ENCODE assay signal across 27 cellular contexts in genomic region chr21:29243188-29243587, GRCh38.
"Had no signal": no experiment of that assay in that cellular context is flagged by ENCODE, and none has a peak within 500 bp of the region (broad histone marks: within the 10 kb centered on the region; RNA-seq: fewer than 3 reads in every experiment).

No MANE protein-coding gene starts in this region.

- H3K9me3 Mint-ChIP-seq: dendritic cell treated with granulocyte-macrophage colony-stimulating factor and Interleukin-4, amounts not matched to agents 40 ng/mL and 50 ng/mL, for 4 days; effector memory CD8-positive, alpha-beta T cell; endodermal cell had no signal

- H3K4me1 ChIP-seq: colonic mucosa, gastrocnemius medialis had no signal

- H3K27ac Mint-ChIP-seq: dendritic cell treated with granulocyte-macrophage colony-stimulating factor and Interleukin-4, amounts not matched to agents 40 ng/mL and 50 ng/mL, for 4 days; endodermal cell; mesothelial cell of epicardium had no signal

- ATAC-seq: effector memory CD8-positive, alpha-beta T cell; esophagus mucosa; gastrocnemius medialis; heart right ventricle; left cardiac atrium; left lung; left ventricle myocardium superior; lower lobe of right lung; mucosa of descending colon had no signal

- H3K27ac ChIP-seq: colonic mucosa, epithelial cell of prostate, esophagus squamous epithelium, gastrocnemius medialis, heart right ventricle, left lung, lower lobe of right lung had no signal

- DNase-seq: colonic mucosa; cortex of kidney; effector CD8-positive, alpha-beta T cell; effector memory CD8-positive, alpha-beta T cell; endodermal cell; erythroblast; esophagus squamous epithelium; foreskin fibroblast; foreskin melanocyte; gastrocnemius medialis; glutamatergic neuron; head of caudate nucleus; heart right ventricle; hippocampal formation; left cardiac atrium; left lung; left ventricle myocardium superior; lower lobe of right lung; mesenchymal stem cell; mucosa of descending colon had no signal

- H3K36me3 Mint-ChIP-seq: mesothelial cell of epicardium had no signal

- H3K27me3 ChIP-seq: colonic mucosa, esophagus squamous epithelium, gastrocnemius medialis, heart right ventricle, left lung had no signal

- H3K27me3 Mint-ChIP-seq: dendritic cell treated with granulocyte-macrophage colony-stimulating factor and Interleukin-4, amounts not matched to agents 40 ng/mL and 50 ng/mL, for 4 days; effector memory CD8-positive, alpha-beta T cell had no signal

- H3K36me3 ChIP-seq: colonic mucosa, esophagus squamous epithelium, gastrocnemius medialis, heart right ventricle, left lung, lower lobe of right lung had no signal

- H3K9me3 ChIP-seq: colonic mucosa, esophagus squamous epithelium, gastrocnemius medialis, heart right ventricle, left lung, lower lobe of right lung, mucosa of descending colon had no signal

- H3K4me3 ChIP-seq: colonic mucosa, esophagus squamous epithelium, gastrocnemius medialis, heart right ventricle, left lung, lower lobe of right lung, mucosa of descending colon had no signal

- FAIRE-seq: endometrium, islet of Langerhans, keratinocyte had no signal

- H3K4me1 Mint-ChIP-seq: endodermal cell had no signal

- H3K4me3 Mint-ChIP-seq: dendritic cell treated with granulocyte-macrophage colony-stimulating factor and Interleukin-4, amounts not matched to agents 40 ng/mL and 50 ng/mL, for 4 days; effector memory CD8-positive, alpha-beta T cell; endodermal cell; mesothelial cell of epicardium had no signal
